In genomic region chr5:132451387-132451786, GRCh38 we compare ENCODE assay signal across 1 cellular context.
TF ChIP-seq lines count a peak whose summit lies in the region.

No MANE protein-coding gene starts in this region.

TF ChIP-seq in SK-N-SH, 30 proteins besides CTCF, POLR2A, EP300 and RAD21 (continued from another document):
- TF ChIP-seq ZBTB33 (IDR thresholded peaks at IDR 0.05; ENCODE audit: borderline replicate concordance, low read depth): no peak
- TF ChIP-seq FOSL2 (IDR thresholded peaks at IDR 0.05; ENCODE audit: borderline replicate concordance, low read depth): no peak
